Comparison of ENCODE assay signal across 1 cellular context in genomic region chr15:78108300-78109084, GRCh38.
TF ChIP-seq lines count a peak whose summit lies in the region.

No MANE protein-coding gene starts in this region.

TF ChIP-seq in GM23338, 12 proteins besides CTCF, POLR2A, EP300 and RAD21 (continued from another document):
- TF ChIP-seq ZNF462 (CRISPR knock-in tag; IDR thresholded peaks at IDR 0.05) (no peak), ZNF114 (CRISPR knock-in tag; IDR thresholded peaks at IDR 0.05) (no peak), ZNF331 (CRISPR knock-in tag; IDR thresholded peaks at IDR 0.05; ENCODE audit: low read depth) (no peak)
